In the genomic region with DNA sequence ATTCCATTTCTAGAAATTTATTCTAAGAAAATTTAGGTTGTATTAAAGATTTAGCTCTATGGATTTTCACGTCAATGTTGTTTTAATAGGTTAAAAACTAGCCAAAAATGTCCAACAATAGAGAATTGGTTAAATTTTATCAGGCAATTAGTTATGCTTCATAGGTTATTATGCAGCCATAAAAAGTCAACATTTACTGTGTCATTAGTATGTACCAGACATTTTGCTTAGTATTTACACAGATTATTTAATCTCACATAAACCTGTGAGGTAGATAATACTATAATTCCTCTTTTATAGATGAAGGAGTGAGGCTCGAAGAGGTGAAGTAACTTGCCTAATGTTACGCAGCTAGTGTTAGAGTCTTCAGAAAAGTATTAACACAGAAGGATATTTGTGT, we compare ENCODE assay signal across 10 cellular contexts. TPM values are rescaled to one million over a fixed set of nuclear protein-coding genes. Genes with fewer than 3 reads are reported as not detected.
A peak's percentile ranks its signal among the peaks of the same experiment; 100 is the strongest.
DNase-seq lines count a peak whose midpoint lies in the region; ATAC-seq, FAIRE-seq and TF ChIP-seq lines count a peak whose summit lies in the region.
"Had no signal": no experiment of that assay in that cellular context is flagged by ENCODE, and none has a peak within 500 bp of the region (broad histone marks: within the 10 kb centered on the region; RNA-seq: fewer than 3 reads in every experiment).

No MANE protein-coding gene starts in this region.

- H3K9me3 Mint-ChIP-seq in IgD-negative memory B cell (no peaks in the 10 kb centered on the region), chondrocyte (ENCODE audit: low read depth) (no peaks in the 10 kb centered on the region), natural killer cell (no peaks in the 10 kb centered on the region)

- H3K36me3 Mint-ChIP-seq in IgD-negative memory B cell (no peaks in the 10 kb centered on the region), chondrocyte (ENCODE audit: low read depth) (no peaks in the 10 kb centered on the region), natural killer cell (no peaks in the 10 kb centered on the region)

- intact Hi-C loops in natural killer cell (cut with micrococcal nuclease) = no loop called here

- peaks cover 43 to 52% (median 45%) of the 10 kb centered on the region in 3 donors for H3K4me1 Mint-ChIP-seq in IgD-negative memory B cell
- peaks cover 59% of the 10 kb centered on the region for H3K4me1 Mint-ChIP-seq in chondrocyte (ENCODE audit: low read depth)
- peaks cover 69% of the 10 kb centered on the region in 2 donors for H3K4me1 Mint-ChIP-seq in natural killer cell

- H3K27ac Mint-ChIP-seq in IgD-negative memory B cell (peak overlapping the region in 1 of 3 donors; percentile 92), chondrocyte (ENCODE audit: unreplicated experiment) (peak overlapping the region; percentile 99), natural killer cell (peak overlapping the region; percentile 96 to 98)

- DNase-seq in BJ (ENCODE audit: low read depth) (no peak), chondrocyte (ENCODE audit: low spot score) (no peak), natural killer cell (no peak), C1 segment of cervical spinal cord (lab: John Stamatoyannopoulos, UW) (no peak), omental fat pad (ENCODE audit: low spot score) (no peak), frontal cortex (ENCODE audit: low spot score in 2 of 2) (no peak)
- DNase-seq: activated gamma-delta T cell treated with Interleukin-2 at 50 U/mL for 16 hours, RPMI8226 had no signal

- POLR2A ChIA-PET in BJ (lab: Charles Lee) = no interaction called here

- H3K4me3 Mint-ChIP-seq in IgD-negative memory B cell = peak overlapping the region; percentile 95 to 99 (median 97)
- H3K4me3 Mint-ChIP-seq in chondrocyte (ENCODE audit: unreplicated experiment) = peak overlapping the region; percentile 97
- H3K4me3 Mint-ChIP-seq in natural killer cell = peak overlapping the region; percentile 95

- H3K4me3 ChIP-seq in BJ (ENCODE audit: low read depth, low read length) = peak overlapping the region; percentile 92

- H3K36me3 ChIP-seq in BJ (ENCODE audit: control insufficient read depth, insufficient read depth, low read length) = no peaks in the 10 kb centered on the region

- CTCF ChIA-PET in BJ (lab: Yijun Ruan, JAX) = interaction anchor here (1.0 to 1.2 kb wide), 2 partner anchors 10 to 64 kb away, joined by 3 read pairs; no protein-coding TSS in a partner anchor

- no peaks in the 10 kb centered on the region for H3K27me3 ChIP-seq in BJ (ENCODE audit: control insufficient read depth, insufficient read depth, low read length)

- no peak for ATAC-seq in natural killer cell
- ATAC-seq in omental fat pad (ENCODE audit: low FRiP score) = no peak
- no peak for ATAC-seq in HG03565 (IDR thresholded peaks at IDR 0.05; ENCODE audit: unreplicated experiment)

- no peaks in the 10 kb centered on the region for H3K27me3 Mint-ChIP-seq in IgD-negative memory B cell
- H3K27me3 Mint-ChIP-seq in chondrocyte (ENCODE audit: low read depth) = no peaks in the 10 kb centered on the region
- H3K27me3 Mint-ChIP-seq in natural killer cell (ENCODE audit: low read depth in 2 of 2) = no peaks in the 10 kb centered on the region

- TF ChIP-seq CTCF in BJ (IDR thresholded peaks at IDR 0.05; ENCODE audit: insufficient read depth, low read depth, low read length) = no peak
- no peak for TF ChIP-seq CTCF in chondrocyte (IDR thresholded peaks at IDR 0.05)
- TF ChIP-seq CTCF in natural killer cell (IDR thresholded peaks at IDR 0.05) = no peak
- TF ChIP-seq CTCF in omental fat pad (IDR thresholded peaks at IDR 0.05) = no peak

- FAIRE-seq in frontal cortex (lab: Jason Lieb, UNC) = no peak

RNA-seq across cellular contexts. Expression of a gene that starts 1.9 kb away (rescaled TPM):
- 16.9 and 25.4 TPM in 2 replicates for polyA plus RNA-seq in BJ (2011; rRNA removed)
- 25.9 and 29.4 TPM in 2 replicates for polyA minus RNA-seq in BJ (2011; rRNA and poly(A)+ RNA removed)
- polyA plus RNA-seq in IgD-negative memory B cell = 23.4 TPM
- 67.2 to 71.6 TPM (median 70.7 TPM) in 3 replicates for total RNA-seq in chondrocyte
- total RNA-seq in natural killer cell = 10 to 100 TPM; 73.4 to 88.6 (median 80.0) TPM
- total RNA-seq in omental fat pad = 100 to 1,000 TPM in 3 of 4 donors, 10 to 100 TPM in 1; 89.7 to 136 (median 108) TPM
- total RNA-seq in frontal cortex = 30.2 TPM
